ENCODE assay signal across 1 cellular context in genomic region chr1:155324041-155324716, GRCh38.
A peak's percentile ranks its signal among the peaks of the same experiment; 100 is the strongest.
TF ChIP-seq lines count a peak whose summit lies in the region.

No MANE protein-coding gene starts in this region.

TF ChIP-seq in GM12878, 131 proteins besides CTCF, POLR2A, EP300 and RAD21 (continued from another document and continues in another):
- TF ChIP-seq USF2 (IDR thresholded peaks at IDR 0.05; ENCODE audit: borderline replicate concordance, low read depth, low read length) (peak; percentile 88), CEBPB (IDR thresholded peaks at IDR 0.05; ENCODE audit: borderline replicate concordance in 1 of 2, low read depth in 2 of 2, low read length in 2 of 2) (no peak), NR2C1 (IDR thresholded peaks at IDR 0.05) (no peak), LARP7 (IDR thresholded peaks at IDR 0.05) (no peak; the same call in none of the 2 replicates), REST (IDR thresholded peaks at IDR 0.05; ENCODE audit: low read depth, low read length) (no peak), CHD1 (IDR thresholded peaks at IDR 0.05; ENCODE audit: low read depth, low read length) (0 out of 2 replicates have a peak, but pooled peaks have one; percentile 69), CBFB (IDR thresholded peaks at IDR 0.05; ENCODE audit: low read depth) (no peak), RBBP5 (conservative IDR thresholded peaks at IDR 0.05) (no peak), SREBF1 (IDR thresholded peaks at IDR 0.05; ENCODE audit: low read length) (no peak), CBX5 (IDR thresholded peaks at IDR 0.05; ENCODE audit: low read depth) (no peak), SUPT20H (IDR thresholded peaks at IDR 0.05; ENCODE audit: borderline replicate concordance, control insufficient read depth, low read depth, low read length) (no peak), ZNF24 (IDR thresholded peaks at IDR 0.05) (no peak), RUNX3 (IDR thresholded peaks at IDR 0.05; ENCODE audit: low read length) (no peak), TBL1XR1 (IDR thresholded peaks at IDR 0.05; ENCODE audit: low read depth, low read length) (no peak), MXI1 (IDR thresholded peaks at IDR 0.05; ENCODE audit: low read depth, low read length) (peak; percentile 15; the same call in 1 of the 2 replicates), ATF7 (IDR thresholded peaks at IDR 0.05; ENCODE audit: low read depth) (0 out of 2 replicates have a peak, but pooled peaks have one; percentile 27), FOXM1 (IDR thresholded peaks at IDR 0.05; ENCODE audit: low read depth, low read length) (no peak), NR2F1 (conservative IDR thresholded peaks at IDR 0.05) (0 out of 2 replicates have a peak, but pooled peaks have one; percentile 13), BRCA1 (IDR thresholded peaks at IDR 0.05; ENCODE audit: low read depth, low read length) (no peak), ZBTB11 (CRISPR knock-in tag; IDR thresholded peaks at IDR 0.05) (no peak), IKZF1 (conservative IDR thresholded peaks at IDR 0.05) (peak; percentile 73), NBN (IDR thresholded peaks at IDR 0.05) (0 out of 2 replicates have a peak, but pooled peaks have one; percentile 41), POLR2AphosphoS2 (IDR thresholded peaks at IDR 0.05; ENCODE audit: low read depth, low read length) (no peak), ZZZ3 (IDR thresholded peaks at IDR 0.05; ENCODE audit: control insufficient read depth, insufficient read length, low read depth) (no peak), CREM (IDR thresholded peaks at IDR 0.05; ENCODE audit: low read depth) (no peak), MEF2B (IDR thresholded peaks at IDR 0.05; ENCODE audit: partially characterized antibody, poor library complexity, severe bottlenecking) (no peak), GABPA (IDR thresholded peaks at IDR 0.05; ENCODE audit: low read depth) (no peak), HCFC1 (IDR thresholded peaks at IDR 0.05; ENCODE audit: low read length) (no peak; the same call in 1 of the 2 replicates)
- TF ChIP-seq, protein P1, sequence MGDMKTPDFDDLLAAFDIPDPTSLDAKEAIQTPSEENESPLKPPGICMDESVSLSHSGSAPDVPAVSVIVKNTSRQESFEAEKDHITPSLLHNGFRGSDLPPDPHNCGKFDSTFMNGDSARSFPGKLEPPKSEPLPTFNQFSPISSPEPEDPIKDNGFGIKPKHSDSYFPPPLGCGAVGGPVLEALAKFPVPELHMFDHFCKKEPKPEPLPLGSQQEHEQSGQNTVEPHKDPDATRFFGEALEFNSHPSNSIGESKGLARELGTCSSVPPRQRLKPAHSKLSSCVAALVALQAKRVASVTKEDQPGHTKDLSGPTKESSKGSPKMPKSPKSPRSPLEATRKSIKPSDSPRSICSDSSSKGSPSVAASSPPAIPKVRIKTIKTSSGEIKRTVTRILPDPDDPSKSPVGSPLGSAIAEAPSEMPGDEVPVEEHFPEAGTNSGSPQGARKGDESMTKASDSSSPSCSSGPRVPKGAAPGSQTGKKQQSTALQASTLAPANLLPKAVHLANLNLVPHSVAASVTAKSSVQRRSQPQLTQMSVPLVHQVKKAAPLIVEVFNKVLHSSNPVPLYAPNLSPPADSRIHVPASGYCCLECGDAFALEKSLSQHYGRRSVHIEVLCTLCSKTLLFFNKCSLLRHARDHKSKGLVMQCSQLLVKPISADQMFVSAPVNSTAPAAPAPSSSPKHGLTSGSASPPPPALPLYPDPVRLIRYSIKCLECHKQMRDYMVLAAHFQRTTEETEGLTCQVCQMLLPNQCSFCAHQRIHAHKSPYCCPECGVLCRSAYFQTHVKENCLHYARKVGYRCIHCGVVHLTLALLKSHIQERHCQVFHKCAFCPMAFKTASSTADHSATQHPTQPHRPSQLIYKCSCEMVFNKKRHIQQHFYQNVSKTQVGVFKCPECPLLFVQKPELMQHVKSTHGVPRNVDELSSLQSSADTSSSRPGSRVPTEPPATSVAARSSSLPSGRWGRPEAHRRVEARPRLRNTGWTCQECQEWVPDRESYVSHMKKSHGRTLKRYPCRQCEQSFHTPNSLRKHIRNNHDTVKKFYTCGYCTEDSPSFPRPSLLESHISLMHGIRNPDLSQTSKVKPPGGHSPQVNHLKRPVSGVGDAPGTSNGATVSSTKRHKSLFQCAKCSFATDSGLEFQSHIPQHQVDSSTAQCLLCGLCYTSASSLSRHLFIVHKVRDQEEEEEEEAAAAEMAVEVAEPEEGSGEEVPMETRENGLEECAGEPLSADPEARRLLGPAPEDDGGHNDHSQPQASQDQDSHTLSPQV (IDR thresholded peaks at IDR 0.05), result no peak
- TF ChIP-seq, protein P2, sequence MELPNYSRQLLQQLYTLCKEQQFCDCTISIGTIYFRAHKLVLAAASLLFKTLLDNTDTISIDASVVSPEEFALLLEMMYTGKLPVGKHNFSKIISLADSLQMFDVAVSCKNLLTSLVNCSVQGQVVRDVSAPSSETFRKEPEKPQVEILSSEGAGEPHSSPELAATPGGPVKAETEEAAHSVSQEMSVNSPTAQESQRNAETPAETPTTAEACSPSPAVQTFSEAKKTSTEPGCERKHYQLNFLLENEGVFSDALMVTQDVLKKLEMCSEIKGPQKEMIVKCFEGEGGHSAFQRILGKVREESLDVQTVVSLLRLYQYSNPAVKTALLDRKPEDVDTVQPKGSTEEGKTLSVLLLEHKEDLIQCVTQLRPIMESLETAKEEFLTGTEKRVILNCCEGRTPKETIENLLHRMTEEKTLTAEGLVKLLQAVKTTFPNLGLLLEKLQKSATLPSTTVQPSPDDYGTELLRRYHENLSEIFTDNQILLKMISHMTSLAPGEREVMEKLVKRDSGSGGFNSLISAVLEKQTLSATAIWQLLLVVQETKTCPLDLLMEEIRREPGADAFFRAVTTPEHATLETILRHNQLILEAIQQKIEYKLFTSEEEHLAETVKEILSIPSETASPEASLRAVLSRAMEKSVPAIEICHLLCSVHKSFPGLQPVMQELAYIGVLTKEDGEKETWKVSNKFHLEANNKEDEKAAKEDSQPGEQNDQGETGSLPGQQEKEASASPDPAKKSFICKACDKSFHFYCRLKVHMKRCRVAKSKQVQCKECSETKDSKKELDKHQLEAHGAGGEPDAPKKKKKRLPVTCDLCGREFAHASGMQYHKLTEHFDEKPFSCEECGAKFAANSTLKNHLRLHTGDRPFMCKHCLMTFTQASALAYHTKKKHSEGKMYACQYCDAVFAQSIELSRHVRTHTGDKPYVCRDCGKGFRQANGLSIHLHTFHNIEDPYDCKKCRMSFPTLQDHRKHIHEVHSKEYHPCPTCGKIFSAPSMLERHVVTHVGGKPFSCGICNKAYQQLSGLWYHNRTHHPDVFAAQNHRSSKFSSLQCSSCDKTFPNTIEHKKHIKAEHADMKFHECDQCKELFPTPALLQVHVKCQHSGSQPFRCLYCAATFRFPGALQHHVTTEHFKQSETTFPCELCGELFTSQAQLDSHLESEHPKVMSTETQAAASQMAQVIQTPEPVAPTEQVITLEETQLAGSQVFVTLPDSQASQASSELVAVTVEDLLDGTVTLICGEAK (IDR thresholded peaks at IDR 0.05; ENCODE audit: borderline replicate concordance), result no peak
- TF ChIP-seq, protein P3, sequence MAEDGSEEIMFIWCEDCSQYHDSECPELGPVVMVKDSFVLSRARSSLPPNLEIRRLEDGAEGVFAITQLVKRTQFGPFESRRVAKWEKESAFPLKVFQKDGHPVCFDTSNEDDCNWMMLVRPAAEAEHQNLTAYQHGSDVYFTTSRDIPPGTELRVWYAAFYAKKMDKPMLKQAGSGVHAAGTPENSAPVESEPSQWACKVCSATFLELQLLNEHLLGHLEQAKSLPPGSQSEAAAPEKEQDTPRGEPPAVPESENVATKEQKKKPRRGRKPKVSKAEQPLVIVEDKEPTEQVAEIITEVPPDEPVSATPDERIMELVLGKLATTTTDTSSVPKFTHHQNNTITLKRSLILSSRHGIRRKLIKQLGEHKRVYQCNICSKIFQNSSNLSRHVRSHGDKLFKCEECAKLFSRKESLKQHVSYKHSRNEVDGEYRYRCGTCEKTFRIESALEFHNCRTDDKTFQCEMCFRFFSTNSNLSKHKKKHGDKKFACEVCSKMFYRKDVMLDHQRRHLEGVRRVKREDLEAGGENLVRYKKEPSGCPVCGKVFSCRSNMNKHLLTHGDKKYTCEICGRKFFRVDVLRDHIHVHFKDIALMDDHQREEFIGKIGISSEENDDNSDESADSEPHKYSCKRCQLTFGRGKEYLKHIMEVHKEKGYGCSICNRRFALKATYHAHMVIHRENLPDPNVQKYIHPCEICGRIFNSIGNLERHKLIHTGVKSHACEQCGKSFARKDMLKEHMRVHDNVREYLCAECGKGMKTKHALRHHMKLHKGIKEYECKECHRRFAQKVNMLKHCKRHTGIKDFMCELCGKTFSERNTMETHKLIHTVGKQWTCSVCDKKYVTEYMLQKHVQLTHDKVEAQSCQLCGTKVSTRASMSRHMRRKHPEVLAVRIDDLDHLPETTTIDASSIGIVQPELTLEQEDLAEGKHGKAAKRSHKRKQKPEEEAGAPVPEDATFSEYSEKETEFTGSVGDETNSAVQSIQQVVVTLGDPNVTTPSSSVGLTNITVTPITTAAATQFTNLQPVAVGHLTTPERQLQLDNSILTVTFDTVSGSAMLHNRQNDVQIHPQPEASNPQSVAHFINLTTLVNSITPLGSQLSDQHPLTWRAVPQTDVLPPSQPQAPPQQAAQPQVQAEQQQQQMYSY (CRISPR knock-in tag; IDR thresholded peaks at IDR 0.05), result no peak
- TF ChIP-seq, protein P4, sequence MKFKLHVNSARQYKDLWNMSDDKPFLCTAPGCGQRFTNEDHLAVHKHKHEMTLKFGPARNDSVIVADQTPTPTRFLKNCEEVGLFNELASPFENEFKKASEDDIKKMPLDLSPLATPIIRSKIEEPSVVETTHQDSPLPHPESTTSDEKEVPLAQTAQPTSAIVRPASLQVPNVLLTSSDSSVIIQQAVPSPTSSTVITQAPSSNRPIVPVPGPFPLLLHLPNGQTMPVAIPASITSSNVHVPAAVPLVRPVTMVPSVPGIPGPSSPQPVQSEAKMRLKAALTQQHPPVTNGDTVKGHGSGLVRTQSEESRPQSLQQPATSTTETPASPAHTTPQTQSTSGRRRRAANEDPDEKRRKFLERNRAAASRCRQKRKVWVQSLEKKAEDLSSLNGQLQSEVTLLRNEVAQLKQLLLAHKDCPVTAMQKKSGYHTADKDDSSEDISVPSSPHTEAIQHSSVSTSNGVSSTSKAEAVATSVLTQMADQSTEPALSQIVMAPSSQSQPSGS (IDR thresholded peaks at IDR 0.05; ENCODE audit: low read length), result no peak
- TF ChIP-seq, protein P5, sequence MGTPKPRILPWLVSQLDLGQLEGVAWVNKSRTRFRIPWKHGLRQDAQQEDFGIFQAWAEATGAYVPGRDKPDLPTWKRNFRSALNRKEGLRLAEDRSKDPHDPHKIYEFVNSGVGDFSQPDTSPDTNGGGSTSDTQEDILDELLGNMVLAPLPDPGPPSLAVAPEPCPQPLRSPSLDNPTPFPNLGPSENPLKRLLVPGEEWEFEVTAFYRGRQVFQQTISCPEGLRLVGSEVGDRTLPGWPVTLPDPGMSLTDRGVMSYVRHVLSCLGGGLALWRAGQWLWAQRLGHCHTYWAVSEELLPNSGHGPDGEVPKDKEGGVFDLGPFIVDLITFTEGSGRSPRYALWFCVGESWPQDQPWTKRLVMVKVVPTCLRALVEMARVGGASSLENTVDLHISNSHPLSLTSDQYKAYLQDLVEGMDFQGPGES (IDR thresholded peaks at IDR 0.05), result peak; percentile 20; the same call in 1 of the 2 replicates
